10 cellular contexts compared by ENCODE assay signal in genomic region chrX:24146283-24146865, GRCh38. TPM values are rescaled to one million over a fixed set of nuclear protein-coding genes. Genes with fewer than 3 reads are reported as not detected.
DNase-seq lines count a peak whose midpoint lies in the region; ATAC-seq and TF ChIP-seq lines count a peak whose summit lies in the region.
"Had no signal": no experiment of that assay in that cellular context is flagged by ENCODE, and none has a peak within 500 bp of the region (broad histone marks: within the 10 kb centered on the region; RNA-seq: fewer than 3 reads in every experiment).

No MANE protein-coding gene starts in this region.

- no peak for ATAC-seq in memory B cell (ENCODE audit: low read depth)
- no peak for ATAC-seq in HG02588 (IDR thresholded peaks at IDR 0.05; ENCODE audit: unreplicated experiment)

- DNase-seq in activated naive CD4-positive, alpha-beta T cell treated with anti-CD3 and anti-CD28 coated beads, Interleukin-2, amount 10 ng/mL, durations not matched to agents 7 days and 5 days = no peak
- DNase-seq in activated naive CD4-positive, alpha-beta T cell treated with anti-CD3 and anti-CD28 coated beads, Interleukin-2, amount 50 U/mL, for 16 hours = no peak
- no peak for DNase-seq in activated CD4-positive, alpha-beta memory T cell treated with anti-CD3 and anti-CD28 coated beads, Interleukin-2, amount 10 ng/mL, durations not matched to agents 7 days and 5 days
- no peak for DNase-seq in memory B cell (ENCODE audit: low spot score in 2 of 2)
- DNase-seq in type B pancreatic cell (ENCODE audit: extremely low spot score, unreplicated experiment) = no peak
- no peak for DNase-seq in mucosa of gallbladder (ENCODE audit: low spot score)
- no peak for DNase-seq in NOMO-1 treated with DMSO at 0.1 percent for 48 hours (lab: John Stamatoyannopoulos, UW; ENCODE audit: unreplicated experiment)
- DNase-seq: stimulated activated CD4-positive, alpha-beta T cell treated with anti-CD3 and anti-CD28 coated beads, Interleukin-12 subunit alpha, Interleukin-12 subunit beta, amount 100 ng/mL, for 4 hours had no signal

- CTCF ChIA-PET in activated naive CD4-positive, alpha-beta T cell treated with anti-CD3 and anti-CD28 coated beads, Interleukin-2, amount 10 ng/mL, durations not matched to agents 7 days and 5 days (lab: Charles Lee) = interaction anchor here (1.3 kb wide), 1 partner anchor 65 kb away, joined by 5 read pairs; no protein-coding TSS in a partner anchor
- CTCF ChIA-PET in activated CD4-positive, alpha-beta memory T cell treated with anti-CD3 and anti-CD28 coated beads, Interleukin-2, amount 10 ng/mL, durations not matched to agents 7 days and 5 days (lab: Charles Lee) = no interaction called here

- H3K27me3 Mint-ChIP-seq in activated naive CD4-positive, alpha-beta T cell treated with anti-CD3 and anti-CD28 coated beads, Interleukin-2, amount 10 ng/mL, durations not matched to agents 7 days and 5 days = no peaks in the 10 kb centered on the region
- no peaks in the 10 kb centered on the region for H3K27me3 Mint-ChIP-seq in activated CD4-positive, alpha-beta memory T cell treated with anti-CD3 and anti-CD28 coated beads, Interleukin-2, amount 10 ng/mL, durations not matched to agents 7 days and 5 days
- no peaks in the 10 kb centered on the region for H3K27me3 Mint-ChIP-seq in memory B cell
- no peaks in the 10 kb centered on the region for H3K27me3 Mint-ChIP-seq in type B pancreatic cell
- H3K27me3 Mint-ChIP-seq: activated naive CD4-positive, alpha-beta T cell treated with anti-CD3 and anti-CD28 coated beads, Interleukin-2, amount 50 U/mL, for 24 hours had no signal

- H3K4me3 Mint-ChIP-seq in activated naive CD4-positive, alpha-beta T cell treated with anti-CD3 and anti-CD28 coated beads, Interleukin-2, amount 10 ng/mL, durations not matched to agents 7 days and 5 days = peak overlapping the region; percentile 47
- peak overlapping the region; percentile 32 for H3K4me3 Mint-ChIP-seq in activated CD4-positive, alpha-beta memory T cell treated with anti-CD3 and anti-CD28 coated beads, Interleukin-2, amount 10 ng/mL, durations not matched to agents 7 days and 5 days
- H3K4me3 Mint-ChIP-seq in memory B cell (peak overlapping the region; percentile 51), type B pancreatic cell (peak overlapping the region; percentile 53)

- H3K9me3 Mint-ChIP-seq in activated naive CD4-positive, alpha-beta T cell treated with anti-CD3 and anti-CD28 coated beads, Interleukin-2, amount 10 ng/mL, durations not matched to agents 7 days and 5 days = no peaks in the 10 kb centered on the region
- no peaks in the 10 kb centered on the region for H3K9me3 Mint-ChIP-seq in activated CD4-positive, alpha-beta memory T cell treated with anti-CD3 and anti-CD28 coated beads, Interleukin-2, amount 10 ng/mL, durations not matched to agents 7 days and 5 days
- H3K9me3 Mint-ChIP-seq in memory B cell (no peaks in the 10 kb centered on the region), type B pancreatic cell (no peaks in the 10 kb centered on the region)
- H3K9me3 Mint-ChIP-seq: activated naive CD4-positive, alpha-beta T cell treated with anti-CD3 and anti-CD28 coated beads, Interleukin-2, amount 50 U/mL, for 24 hours had no signal

- peak overlapping the region; percentile 97 for H3K27ac Mint-ChIP-seq in activated naive CD4-positive, alpha-beta T cell treated with anti-CD3 and anti-CD28 coated beads, Interleukin-2, amount 10 ng/mL, durations not matched to agents 7 days and 5 days
- peak overlapping the region; percentile 92 for H3K27ac Mint-ChIP-seq in activated CD4-positive, alpha-beta memory T cell treated with anti-CD3 and anti-CD28 coated beads, Interleukin-2, amount 10 ng/mL, durations not matched to agents 7 days and 5 days
- H3K27ac Mint-ChIP-seq in memory B cell (no peak overlapping the region), type B pancreatic cell (peak overlapping the region; percentile 87)

- POLR2A ChIA-PET in activated CD4-positive, alpha-beta memory T cell treated with anti-CD3 and anti-CD28 coated beads, Interleukin-2, amount 10 ng/mL, durations not matched to agents 7 days and 5 days (lab: Charles Lee) = interaction anchor here (0.6 to 0.7 kb wide), 2 partner anchors 121 to 352 kb away, joined by 3 read pairs; no protein-coding TSS in a partner anchor

- peaks cover 8% of the 10 kb centered on the region for H3K36me3 Mint-ChIP-seq in activated naive CD4-positive, alpha-beta T cell treated with anti-CD3 and anti-CD28 coated beads, Interleukin-2, amount 10 ng/mL, durations not matched to agents 7 days and 5 days
- H3K36me3 Mint-ChIP-seq in activated CD4-positive, alpha-beta memory T cell treated with anti-CD3 and anti-CD28 coated beads, Interleukin-2, amount 10 ng/mL, durations not matched to agents 7 days and 5 days (ENCODE audit: low read depth) = peaks cover 10% of the 10 kb centered on the region
- H3K36me3 Mint-ChIP-seq in memory B cell (no peaks in the 10 kb centered on the region), type B pancreatic cell (peaks cover 4% of the 10 kb centered on the region)

- H3K4me1 Mint-ChIP-seq in activated naive CD4-positive, alpha-beta T cell treated with anti-CD3 and anti-CD28 coated beads, Interleukin-2, amount 10 ng/mL, durations not matched to agents 7 days and 5 days = peaks cover 41% of the 10 kb centered on the region
- H3K4me1 Mint-ChIP-seq in activated CD4-positive, alpha-beta memory T cell treated with anti-CD3 and anti-CD28 coated beads, Interleukin-2, amount 10 ng/mL, durations not matched to agents 7 days and 5 days = peaks cover 36% of the 10 kb centered on the region
- H3K4me1 Mint-ChIP-seq in memory B cell = peaks cover 9% of the 10 kb centered on the region
- peaks cover 48% of the 10 kb centered on the region for H3K4me1 Mint-ChIP-seq in type B pancreatic cell (ENCODE audit: unreplicated experiment)

- no peak for TF ChIP-seq CTCF in type B pancreatic cell (conservative IDR thresholded peaks at IDR 0.05)

RNA-seq across cellular contexts. Expression of gene ZFX, which starts 3.2 kb away (rescaled TPM):
- 10 to 100 TPM; 40.8 to 43.3 TPM for total RNA-seq in activated CD4-positive, alpha-beta memory T cell treated with anti-CD3 and anti-CD28 coated beads, Interleukin-2, amount 10 ng/mL, durations not matched to agents 7 days and 5 days
- total RNA-seq in type B pancreatic cell (ENCODE audit: low replicate concordance) = 68.8 and 79.7 TPM in 2 replicates
- total RNA-seq in mucosa of gallbladder = 66.4 TPM
